10 cellular contexts compared by ENCODE assay signal in the genomic region with DNA sequence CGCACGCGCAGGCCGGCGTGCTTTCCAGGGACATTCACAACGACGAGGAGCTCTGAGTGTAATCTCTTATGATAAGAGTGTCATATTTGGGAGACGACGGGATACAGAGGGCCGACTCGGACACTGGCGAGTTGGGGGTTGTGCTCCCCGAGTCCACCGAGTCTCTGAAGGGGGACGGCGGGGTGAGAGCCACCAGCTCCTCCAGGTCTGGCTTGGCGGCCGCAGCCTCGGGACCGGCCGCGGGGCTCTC.
DNase-seq lines count a peak whose midpoint lies in the region; ATAC-seq and TF ChIP-seq lines count a peak whose summit lies in the region.
"Had no signal": no experiment of that assay in that cellular context is flagged by ENCODE, and none has a peak within 500 bp of the region (broad histone marks: within the 10 kb centered on the region; RNA-seq: fewer than 3 reads in every experiment).

No MANE protein-coding gene starts in this region.

- no peaks in the 10 kb centered on the region for H3K36me3 Mint-ChIP-seq in CD8-positive, alpha-beta T cell

- peaks cover 4% of the 10 kb centered on the region for H3K4me1 ChIP-seq in CD8-positive, alpha-beta T cell (ENCODE audit: insufficient read depth, low read length)
- H3K4me1 ChIP-seq in HUES48 (ENCODE audit: control insufficient read depth, insufficient read depth, low read length) (peaks cover 40% of the 10 kb centered on the region), neutrophil (ENCODE audit: control insufficient read depth in 1 of 2, insufficient read depth in 1 of 2, low read depth in 1 of 2, low read length in 1 of 2) (peaks cover 14% of the 10 kb centered on the region in 2 experiments)
- H3K4me1 ChIP-seq in effector memory CD4-positive, alpha-beta T cell (ENCODE audit: control insufficient read depth, insufficient read depth, low read length, poor library complexity, severe bottlenecking), result peaks cover 3% of the 10 kb centered on the region

- POLR2A ChIA-PET in CD8-positive, alpha-beta T cell (lab: Charles Lee), result no interaction called here

- H3K9me3 Mint-ChIP-seq in CD8-positive, alpha-beta T cell, result no peaks in the 10 kb centered on the region

- peaks cover 51% of the 10 kb centered on the region for H3K27me3 Mint-ChIP-seq in CD8-positive, alpha-beta T cell (ENCODE audit: low read depth)

- no peak for ATAC-seq in CD8-positive, alpha-beta T cell
- no peak for ATAC-seq in GM21737 (IDR thresholded peaks at IDR 0.05; ENCODE audit: unreplicated experiment)

- no peaks in the 10 kb centered on the region for H3K36me3 ChIP-seq in CD8-positive, alpha-beta T cell (ENCODE audit: insufficient read depth, low read length)
- H3K36me3 ChIP-seq in HUES48 (ENCODE audit: control insufficient read depth, insufficient read depth, low read length) (no peaks in the 10 kb centered on the region), neutrophil (no peaks in the 10 kb centered on the region)
- no peaks in the 10 kb centered on the region for H3K36me3 ChIP-seq in effector memory CD4-positive, alpha-beta T cell (ENCODE audit: control insufficient read depth, insufficient read depth, low read length)

- H3K27ac Mint-ChIP-seq in CD8-positive, alpha-beta T cell, result no peak overlapping the region

- 0 out of 2 replicates have a peak overlapping the region, but pooled peaks have one; percentile 52 for H3K9ac ChIP-seq in HUES48 (ENCODE audit: low read depth, low read length)

- intact Hi-C loops in CD8-positive, alpha-beta T cell (cut with DNase I, micrococcal nuclease), result no loop called here

- H3K4me3 Mint-ChIP-seq in CD8-positive, alpha-beta T cell, result peak overlapping the region; percentile 78

- CTCF ChIA-PET in CD8-positive, alpha-beta T cell (lab: Charles Lee), result no interaction called here

- no peaks in the 10 kb centered on the region for H3K9me3 ChIP-seq in CD8-positive, alpha-beta T cell (ENCODE audit: low read length)
- H3K9me3 ChIP-seq in HUES48 (ENCODE audit: control insufficient read depth, insufficient read depth, low read length), result no peaks in the 10 kb centered on the region
- no peaks in the 10 kb centered on the region for H3K9me3 ChIP-seq in effector memory CD4-positive, alpha-beta T cell (ENCODE audit: control insufficient read depth, low read length)
- no peaks in the 10 kb centered on the region for H3K9me3 ChIP-seq in neutrophil

- H3K27me3 ChIP-seq in CD8-positive, alpha-beta T cell (ENCODE audit: insufficient read depth, low read length), result peaks cover 22% of the 10 kb centered on the region
- peaks cover 41% of the 10 kb centered on the region for H3K27me3 ChIP-seq in HUES48 (ENCODE audit: control insufficient read depth, insufficient read depth, low read length)
- H3K27me3 ChIP-seq in effector memory CD4-positive, alpha-beta T cell (replicated peaks; ENCODE audit: control insufficient read depth, insufficient read depth, low read length, poor library complexity, severe bottlenecking), result peaks cover 15% of the 10 kb centered on the region
- peaks cover 69% of the 10 kb centered on the region for H3K27me3 ChIP-seq in neutrophil

- H3K4me3 ChIP-seq in CD8-positive, alpha-beta T cell (ENCODE audit: low read depth, low read length), result peak overlapping the region; percentile 29
- H3K4me3 ChIP-seq in HUES48 (ENCODE audit: low read depth, low read length), result peak overlapping the region; percentile 73
- H3K4me3 ChIP-seq in effector memory CD4-positive, alpha-beta T cell (ENCODE audit: insufficient read depth, low read depth, low read length, poor library complexity, severe bottlenecking), result peak overlapping the region; percentile 40
- peak overlapping the region; percentile 26 to 47 for H3K4me3 ChIP-seq in neutrophil (ENCODE audit: low read depth in 1 of 2, low read length in 1 of 2)

- TF ChIP-seq CTCF in CD8-positive, alpha-beta T cell (IDR thresholded peaks at IDR 0.05), result no peak
- no peak for TF ChIP-seq CTCF in neutrophil (IDR thresholded peaks at IDR 0.05)

- peaks cover 16% of the 10 kb centered on the region for H3K4me1 Mint-ChIP-seq in CD8-positive, alpha-beta T cell (ENCODE audit: low read depth)

- no peak overlapping the region for H3K27ac ChIP-seq in CD8-positive, alpha-beta T cell (ENCODE audit: low read depth, low read length)
- no peak overlapping the region for H3K27ac ChIP-seq in HUES48 (ENCODE audit: low read depth, low read length)
- no peak overlapping the region for H3K27ac ChIP-seq in effector memory CD4-positive, alpha-beta T cell (ENCODE audit: insufficient read depth, low read length, poor library complexity, severe bottlenecking)
- no peak overlapping the region for H3K27ac ChIP-seq in neutrophil

- no peak for DNase-seq in CD8-positive, alpha-beta T cell
- DNase-seq in effector memory CD4-positive, alpha-beta T cell, result no peak
- DNase-seq in germinal center (ENCODE audit: low spot score) (no peak), SIG-M5 treated with dmso at 0.1 percent for 504 hours (lab: John Stamatoyannopoulos, UW; ENCODE audit: unreplicated experiment) (no peak), RPMI8226 (no peak)
- DNase-seq: GDM1, SW 1271 had no signal
